In genomic region chr2:16546128-16546754, GRCh38 we compare ENCODE assay signal across 11 cellular contexts.
A peak's percentile ranks its signal among the peaks of the same experiment; 100 is the strongest.
DNase-seq lines count a peak whose midpoint lies in the region; ATAC-seq and FAIRE-seq lines count a peak whose summit lies in the region.
"Had no signal": no experiment of that assay in that cellular context is flagged by ENCODE, and none has a peak within 500 bp of the region (broad histone marks: within the 10 kb centered on the region; RNA-seq: fewer than 3 reads in every experiment).

No MANE protein-coding gene starts in this region.

- no peak overlapping the region for H3K4me3 ChIP-seq in SJCRH30
- H3K4me3 ChIP-seq in small intestine (ENCODE audit: low read depth in 1 of 2, low read length in 2 of 2), result no peak overlapping the region
- H3K4me3 ChIP-seq: skin epidermis had no signal

- H3K36me3 ChIP-seq in SJCRH30 (no peaks in the 10 kb centered on the region), small intestine (ENCODE audit: control insufficient read depth in 2 of 2, insufficient read depth in 2 of 2, low read length in 2 of 2) (no peaks in the 10 kb centered on the region)

- H3K27me3 ChIP-seq in SJCRH30, result no peaks in the 10 kb centered on the region
- H3K27me3 ChIP-seq in small intestine (ENCODE audit: control insufficient read depth in 2 of 2, insufficient read depth in 2 of 2, low read length in 2 of 2), result no peaks in the 10 kb centered on the region

- CTCF ChIA-PET in activated naive CD4-positive, alpha-beta T cell treated with anti-CD3 and anti-CD28 coated beads for 36 hours (lab: Charles Lee), result no interaction called here

- intact Hi-C loops in activated naive CD4-positive, alpha-beta T cell treated with anti-CD3 and anti-CD28 coated beads for 36 hours (cut with micrococcal nuclease), result no loop called here

- no peak for FAIRE-seq in small intestine (lab: Jason Lieb, UNC)

- H3K27me3 Mint-ChIP-seq in activated naive CD4-positive, alpha-beta T cell treated with anti-CD3 and anti-CD28 coated beads for 36 hours (ENCODE audit: low read depth), result peaks cover 5% of the 10 kb centered on the region
- H3K27me3 Mint-ChIP-seq in natural killer cell treated with Interleukin-12 subunit alpha and Interleukin-12 subunit beta and Interleukin-15 and Interleukin-18, amount 100 ng/mL, for 72 hours, result peaks cover 4 to 9% of the 10 kb centered on the region in 2 donors
- H3K27me3 Mint-ChIP-seq: activated CD4-positive, alpha-beta memory T cell treated with anti-CD3 and anti-CD28 coated beads, Interleukin-2, amount 10 ng/mL, durations not matched to agents 7 days and 5 days had no signal

- H3K9me3 ChIP-seq in SJCRH30 (replicated peaks) (no peaks in the 10 kb centered on the region), small intestine (ENCODE audit: control insufficient read depth, low read depth) (no peaks in the 10 kb centered on the region)

- H3K9me3 Mint-ChIP-seq in activated naive CD4-positive, alpha-beta T cell treated with anti-CD3 and anti-CD28 coated beads for 36 hours, result no peaks in the 10 kb centered on the region
- peaks cover 3% of the 10 kb centered on the region for H3K9me3 Mint-ChIP-seq in natural killer cell treated with Interleukin-12 subunit alpha and Interleukin-12 subunit beta and Interleukin-15 and Interleukin-18, amount 100 ng/mL, for 72 hours
- H3K9me3 Mint-ChIP-seq: activated CD4-positive, alpha-beta memory T cell treated with anti-CD3 and anti-CD28 coated beads, Interleukin-2, amount 10 ng/mL, durations not matched to agents 7 days and 5 days had no signal

- H3K4me3 Mint-ChIP-seq in activated naive CD4-positive, alpha-beta T cell treated with anti-CD3 and anti-CD28 coated beads for 36 hours, result no peak overlapping the region
- no peak overlapping the region for H3K4me3 Mint-ChIP-seq in natural killer cell treated with Interleukin-12 subunit alpha and Interleukin-12 subunit beta and Interleukin-15 and Interleukin-18, amount 100 ng/mL, for 72 hours
- H3K4me3 Mint-ChIP-seq: activated CD4-positive, alpha-beta memory T cell treated with anti-CD3 and anti-CD28 coated beads, Interleukin-2, amount 10 ng/mL, durations not matched to agents 7 days and 5 days had no signal

- H3K4me1 ChIP-seq in SJCRH30 (no peaks in the 10 kb centered on the region), small intestine (ENCODE audit: control insufficient read depth in 2 of 2, insufficient read depth in 1 of 2, low read depth in 1 of 2, low read length in 1 of 2) (no peaks in the 10 kb centered on the region)

- 43 to 61% (median 44%) methylated on average over 2 of the region's 2 CpGs for WGBS in small intestine, 3 donors

- no peaks in the 10 kb centered on the region for H3K36me3 Mint-ChIP-seq in activated naive CD4-positive, alpha-beta T cell treated with anti-CD3 and anti-CD28 coated beads for 36 hours (ENCODE audit: low read depth)
- H3K36me3 Mint-ChIP-seq in natural killer cell treated with Interleukin-12 subunit alpha and Interleukin-12 subunit beta and Interleukin-15 and Interleukin-18, amount 100 ng/mL, for 72 hours, result no peaks in the 10 kb centered on the region

- peak; percentile 16 for DNase-seq in activated naive CD4-positive, alpha-beta T cell treated with anti-CD3 and anti-CD28 coated beads for 36 hours
- DNase-seq in activated naive CD4-positive, alpha-beta T cell (lab: John Stamatoyannopoulos, UW), result no peak
- DNase-seq in SJCRH30 (peak; percentile 70 to 93), germinal center (ENCODE audit: low spot score) (peak; percentile 22), small intestine (peak; percentile 35), NCI-H510A treated with DMSO at 0.1 percent for 48 hours (lab: John Stamatoyannopoulos, UW) (no peak)
- DNase-seq in natural killer cell treated with Interleukin-12 subunit alpha and Interleukin-12 subunit beta and Interleukin-15 and Interleukin-18, amount 100 ng/mL, for 72 hours (ENCODE audit: low spot score), result no peak
- no peak for DNase-seq in stimulated activated CD4-positive, alpha-beta T cell treated with anti-CD3 and anti-CD28 coated beads, Interleukin-2, amount 100 ng/mL, for 24 hours
- DNase-seq: activated CD4-positive, alpha-beta memory T cell treated with anti-CD3 and anti-CD28 coated beads, Interleukin-2, amount 10 ng/mL, durations not matched to agents 7 days and 5 days; NCI-H1105 had no signal

- ATAC-seq in natural killer cell treated with Interleukin-12 subunit alpha and Interleukin-12 subunit beta and Interleukin-15 and Interleukin-18, amount 100 ng/mL, for 72 hours, result no peak

- no peaks in the 10 kb centered on the region for H3K4me1 Mint-ChIP-seq in activated naive CD4-positive, alpha-beta T cell treated with anti-CD3 and anti-CD28 coated beads for 36 hours (ENCODE audit: low read depth)
- H3K4me1 Mint-ChIP-seq in natural killer cell treated with Interleukin-12 subunit alpha and Interleukin-12 subunit beta and Interleukin-15 and Interleukin-18, amount 100 ng/mL, for 72 hours (ENCODE audit: low read depth in 2 of 2), result no peaks in the 10 kb centered on the region
- H3K4me1 Mint-ChIP-seq: activated CD4-positive, alpha-beta memory T cell treated with anti-CD3 and anti-CD28 coated beads, Interleukin-2, amount 10 ng/mL, durations not matched to agents 7 days and 5 days had no signal

- no peak overlapping the region for H3K27ac Mint-ChIP-seq in activated naive CD4-positive, alpha-beta T cell treated with anti-CD3 and anti-CD28 coated beads for 36 hours
- no peak overlapping the region for H3K27ac Mint-ChIP-seq in natural killer cell treated with Interleukin-12 subunit alpha and Interleukin-12 subunit beta and Interleukin-15 and Interleukin-18, amount 100 ng/mL, for 72 hours
- H3K27ac Mint-ChIP-seq: activated CD4-positive, alpha-beta memory T cell treated with anti-CD3 and anti-CD28 coated beads, Interleukin-2, amount 10 ng/mL, durations not matched to agents 7 days and 5 days had no signal

- no peak overlapping the region for H3K27ac ChIP-seq in SJCRH30
- H3K27ac ChIP-seq in small intestine (ENCODE audit: low read depth in 1 of 2, low read length in 1 of 2), result no peak overlapping the region
- H3K27ac ChIP-seq: skin epidermis had no signal

Comparison
In these comparisons a context has a peak if more than half of its experiments do, and no peak if none do; other contexts are left out.
1. DNase-seq: peak in activated naive CD4-positive, alpha-beta T cell treated with anti-CD3 and anti-CD28 coated beads for 36 hours (single experiment), SJCRH30 (2 of 2), germinal center (single experiment) and small intestine (single experiment); none in activated naive CD4-positive, alpha-beta T cell (0 of 4), natural killer cell treated with Interleukin-12 subunit alpha and Interleukin-12 subunit beta and Interleukin-15 and Interleukin-18, amount 100 ng/mL, for 72 hours (single experiment), NCI-H510A treated with DMSO at 0.1 percent for 48 hours (single experiment) and stimulated activated CD4-positive, alpha-beta T cell treated with anti-CD3 and anti-CD28 coated beads, Interleukin-2, amount 100 ng/mL, for 24 hours (0 of 2).